In genomic region chr1:213138892-213139291, GRCh38 we compare ENCODE assay signal across 23 cellular contexts.
A peak's percentile ranks its signal among the peaks of the same experiment; 100 is the strongest.
DNase-seq lines count a peak whose midpoint lies in the region; FAIRE-seq and TF ChIP-seq lines count a peak whose summit lies in the region.
"Had no signal": no experiment of that assay in that cellular context is flagged by ENCODE, and none has a peak within 500 bp of the region (broad histone marks: within the 10 kb centered on the region; RNA-seq: fewer than 3 reads in every experiment).

No MANE protein-coding gene starts in this region.

- no peak overlapping the region for H3K4me2 ChIP-seq in neural progenitor cell
- H3K4me2 ChIP-seq: BLaER1 treated with 17β-estradiol and CSF1 and Interleukin-3, amounts not matched to agents 10 nM and 100 nM had no signal

- H3K27me3 ChIP-seq in neural progenitor cell: no peaks in the 10 kb centered on the region
- H3K27me3 ChIP-seq: adrenal gland; BLaER1 treated with 17β-estradiol and CSF1 and Interleukin-3, amounts not matched to agents 10 nM and 100 nM; left lung had no signal

- POLR2A ChIA-PET in RWPE1 (lab: Yijun Ruan, JAX; ENCODE audit: low non-redundant PET): no interaction called here

- H3K36me3 ChIP-seq in neural progenitor cell: no peaks in the 10 kb centered on the region
- H3K36me3 ChIP-seq: adrenal gland, left lung had no signal

- H3K9ac ChIP-seq in neural progenitor cell: no peak overlapping the region
- H3K9ac ChIP-seq: BLaER1 treated with 17β-estradiol and CSF1 and Interleukin-3, amounts not matched to agents 10 nM and 100 nM had no signal

- TF ChIP-seq CTCF in chondrocyte (IDR thresholded peaks at IDR 0.05) (no peak), RWPE1 (conservative IDR thresholded peaks at IDR 0.05; ENCODE audit: low read depth) (no peak), neural progenitor cell (IDR thresholded peaks at IDR 0.05) (no peak)

- no peak overlapping the region for H2AFZ ChIP-seq in neural progenitor cell (replicated peaks)

- H3K4me1 ChIP-seq in neural progenitor cell: peaks cover 6% of the 10 kb centered on the region
- H3K4me1 ChIP-seq: left lung had no signal

- no peak overlapping the region for H3K4me3 ChIP-seq in neural progenitor cell
- H3K4me3 ChIP-seq: adrenal gland; BLaER1 treated with 17β-estradiol and CSF1 and Interleukin-3, amounts not matched to agents 10 nM and 100 nM; left lung had no signal

- no peak overlapping the region for H3K27ac ChIP-seq in RWPE1
- no peak overlapping the region for H3K27ac ChIP-seq in neural progenitor cell
- H3K27ac ChIP-seq: adrenal gland; BLaER1 treated with 17β-estradiol and CSF1 and Interleukin-3, amounts not matched to agents 10 nM and 100 nM; left lung had no signal

- DNase-seq in EL: peak; percentile 40
- DNase-seq in OCI-M1 (lab: John Stamatoyannopoulos, UW): peak; percentile 86
- no peak for DNase-seq in chondrocyte (ENCODE audit: low spot score)
- DNase-seq in RWPE1 (ENCODE audit: low spot score): no peak
- DNase-seq in SW 1271 (lab: John Stamatoyannopoulos, UW): no peak
- DNase-seq in neural progenitor cell (ENCODE audit: low spot score): no peak
- DNase-seq: ACHN; activated CD4-positive, alpha-beta memory T cell treated with anti-CD3 and anti-CD28 coated beads, Interleukin-2, amount 10 ng/mL, durations not matched to agents 7 days and 5 days; activated CD4-positive, CD25-positive, alpha-beta regulatory T cell treated with anti-CD3 and anti-CD28 coated beads, Interleukin-2, amount 50 U/mL, for 72 hours; activated naive CD4-positive, alpha-beta T cell; adrenal gland; Caco-2; foreskin melanocyte; left lung; naive B cell; NCI-H187; NCI-H2227 treated with DMSO at 0.1 percent for 48 hours; Right ventricle myocardium superior; small intestine; stimulated activated CD4-positive, alpha-beta T cell treated with anti-CD3 and anti-CD28 coated beads, Interleukin-1b, Interleukin-23, amount 100 ng/mL, for 48 hours had no signal

- H3K79me2 ChIP-seq in neural progenitor cell (ENCODE audit: low read depth): peaks cover 19% of the 10 kb centered on the region

- peak; percentile 47 for FAIRE-seq in islet of Langerhans (lab: Jason Lieb, UNC)
- FAIRE-seq: H1, small intestine had no signal

- H3K27me3 Mint-ChIP-seq in chondrocyte (ENCODE audit: low read depth): no peaks in the 10 kb centered on the region
- no peaks in the 10 kb centered on the region for H3K27me3 Mint-ChIP-seq in neural progenitor cell (ENCODE audit: insufficient read depth, low read depth)
- H3K27me3 Mint-ChIP-seq: activated CD4-positive, alpha-beta memory T cell treated with anti-CD3 and anti-CD28 coated beads, Interleukin-2, amount 10 ng/mL, durations not matched to agents 7 days and 5 days; naive B cell had no signal

- H3K4me1 Mint-ChIP-seq in chondrocyte (ENCODE audit: low read depth) (peaks cover 41% of the 10 kb centered on the region), neural progenitor cell (no peaks in the 10 kb centered on the region)
- H3K4me1 Mint-ChIP-seq: activated CD4-positive, alpha-beta memory T cell treated with anti-CD3 and anti-CD28 coated beads, Interleukin-2, amount 10 ng/mL, durations not matched to agents 7 days and 5 days had no signal

- H3K27ac Mint-ChIP-seq in chondrocyte (ENCODE audit: unreplicated experiment) (peak overlapping the region; percentile 87), neural progenitor cell (no peak overlapping the region)
- H3K27ac Mint-ChIP-seq: activated CD4-positive, alpha-beta memory T cell treated with anti-CD3 and anti-CD28 coated beads, Interleukin-2, amount 10 ng/mL, durations not matched to agents 7 days and 5 days; naive B cell had no signal

- no peaks in the 10 kb centered on the region for H4K20me1 ChIP-seq in neural progenitor cell (ENCODE audit: low read depth)

- CTCF ChIA-PET in RWPE1 (lab: Yijun Ruan, JAX): no interaction called here

- H3F3A ChIP-seq in neural progenitor cell (ENCODE audit: low read depth): no peaks in the 10 kb centered on the region

- H3K36me3 Mint-ChIP-seq in chondrocyte (ENCODE audit: low read depth): peaks cover 5% of the 10 kb centered on the region
- peaks cover 10% of the 10 kb centered on the region for H3K36me3 Mint-ChIP-seq in neural progenitor cell

- H3K9me3 Mint-ChIP-seq in chondrocyte (ENCODE audit: low read depth) (peaks cover 26% of the 10 kb centered on the region), neural progenitor cell (peaks cover 13% of the 10 kb centered on the region)

- H3K9me3 ChIP-seq in neural progenitor cell (ENCODE audit: low read depth): no peaks in the 10 kb centered on the region
- H3K9me3 ChIP-seq: adrenal gland, Caco-2 had no signal

- no peak overlapping the region for H3K4me3 Mint-ChIP-seq in chondrocyte (ENCODE audit: unreplicated experiment)
- no peak overlapping the region for H3K4me3 Mint-ChIP-seq in neural progenitor cell
- H3K4me3 Mint-ChIP-seq: activated CD4-positive, alpha-beta memory T cell treated with anti-CD3 and anti-CD28 coated beads, Interleukin-2, amount 10 ng/mL, durations not matched to agents 7 days and 5 days; naive B cell had no signal

Comparison
In these comparisons a context has a peak if more than half of its experiments do, and no peak if none do; other contexts are left out.
1. DNase-seq: peak in EL (single experiment) and OCI-M1 (single experiment); none in chondrocyte (single experiment), RWPE1 (single experiment), SW 1271 (0 of 2) and neural progenitor cell (single experiment).